In the genomic region with DNA sequence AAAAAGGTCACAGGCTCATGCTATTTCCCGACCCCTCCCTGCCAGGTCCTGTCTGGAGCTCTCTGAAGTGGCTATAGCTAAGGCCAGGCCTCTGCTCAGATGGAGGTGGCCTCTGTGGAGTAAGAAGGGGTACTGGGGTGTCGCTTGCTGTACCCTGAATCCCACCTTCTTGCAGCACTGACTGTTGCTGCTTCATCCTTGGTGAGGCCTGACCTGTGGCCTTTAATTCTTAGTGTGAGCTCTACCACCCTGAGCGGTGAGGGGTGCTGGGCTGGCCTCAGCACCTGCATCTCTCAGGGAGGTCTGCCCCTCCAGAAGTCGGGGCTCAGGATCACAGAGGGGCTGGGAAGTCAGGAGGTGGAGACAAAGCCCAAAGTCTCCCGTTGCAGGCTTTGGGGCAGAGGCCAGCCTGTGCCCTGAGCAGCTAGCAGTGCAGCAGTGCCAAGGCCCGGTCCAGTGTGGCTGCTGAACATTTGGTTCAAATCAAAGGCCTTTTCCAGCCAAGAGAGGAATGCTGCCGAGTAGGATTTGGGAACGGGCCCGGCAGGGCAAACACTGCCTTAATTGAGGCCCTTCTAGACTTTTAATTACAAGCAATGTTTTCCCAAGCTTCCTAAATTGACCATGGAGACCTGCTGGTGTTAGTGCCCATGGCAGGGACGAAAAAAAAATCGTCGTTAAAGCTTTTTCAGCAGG, we compare ENCODE assay signal across 1 cellular context.
TF ChIP-seq lines count a peak whose summit lies in the region.

No MANE protein-coding gene starts in this region.

TF ChIP-seq in HepG2, 621 proteins besides CTCF, POLR2A, EP300 and RAD21 (continued from another document and continues in another):
- TF ChIP-seq NR1H2 (CRISPR knock-in tag; IDR thresholded peaks at IDR 0.05; ENCODE audit: borderline replicate concordance, low read depth) (0 out of 2 replicates have a peak, but pooled peaks have one; percentile 77), XRCC5 (optimal IDR thresholded peaks at IDR 0.05; ENCODE audit: low read length) (no peak), WIZ (CRISPR knock-in tag; IDR thresholded peaks at IDR 0.05) (0 out of 2 replicates have a peak, but pooled peaks have one; percentile 16), KAT8 (CRISPR knock-in tag; IDR thresholded peaks at IDR 0.05) (0 out of 2 replicates have a peak, but pooled peaks have one; percentile 36), KDM5A (IDR thresholded peaks at IDR 0.05; ENCODE audit: borderline replicate concordance, low read length) (no peak), SNAI1 (CRISPR knock-in tag; IDR thresholded peaks at IDR 0.05; ENCODE audit: borderline replicate concordance) (no peak; the same call in 1 of the 2 replicates), NFE2L1 (CRISPR knock-in tag; IDR thresholded peaks at IDR 0.05; ENCODE audit: borderline replicate concordance) (no peak), KMT2A (CRISPR knock-in tag; IDR thresholded peaks at IDR 0.05) (no peak; the same call in 1 of the 2 replicates), DR1 (CRISPR knock-in tag; IDR thresholded peaks at IDR 0.05) (no peak), TEAD3 (CRISPR knock-in tag; optimal IDR thresholded peaks at IDR 0.05; ENCODE audit: borderline replicate concordance) (no peak), ZFP37 (CRISPR knock-in tag; IDR thresholded peaks at IDR 0.05; ENCODE audit: borderline replicate concordance) (0 out of 2 replicates have a peak, but pooled peaks have one; percentile 15), POLR2AphosphoS2 (IDR thresholded peaks at IDR 0.05; ENCODE audit: low read depth, low read length) (no peak), ZNF570 (CRISPR knock-in tag; IDR thresholded peaks at IDR 0.05; ENCODE audit: borderline replicate concordance) (no peak), JDP2 (CRISPR knock-in tag; IDR thresholded peaks at IDR 0.05; ENCODE audit: borderline replicate concordance) (no peak), ZFP36L2 (CRISPR knock-in tag; IDR thresholded peaks at IDR 0.05) (no peak), BRD4 (CRISPR knock-in tag; IDR thresholded peaks at IDR 0.05) (no peak), ZNF577 (CRISPR knock-in tag; IDR thresholded peaks at IDR 0.05; ENCODE audit: borderline replicate concordance, low read depth) (no peak), ASH2L (IDR thresholded peaks at IDR 0.05; ENCODE audit: insufficient read length, low read depth, low read length) (no peak), ZNF124 (CRISPR knock-in tag; IDR thresholded peaks at IDR 0.05) (no peak), EHMT2 (IDR thresholded peaks at IDR 0.05; ENCODE audit: borderline replicate concordance, low read depth, low read length) (no peak), FOXP1 (IDR thresholded peaks at IDR 0.05) (no peak), FOXP1 (CRISPR knock-in tag; IDR thresholded peaks at IDR 0.05) (no peak), MED1 (CRISPR knock-in tag; IDR thresholded peaks at IDR 0.05) (peak; percentile 15; the same call in 1 of the 2 replicates), ZNF607 (CRISPR knock-in tag; IDR thresholded peaks at IDR 0.05; ENCODE audit: borderline replicate concordance) (peak; percentile 18; the same call in 1 of the 2 replicates), GABPB1 (CRISPR knock-in tag; IDR thresholded peaks at IDR 0.05) (no peak), ZNF674 (CRISPR knock-in tag; IDR thresholded peaks at IDR 0.05; ENCODE audit: low read depth) (no peak), KLF12 (CRISPR knock-in tag; IDR thresholded peaks at IDR 0.05; ENCODE audit: borderline replicate concordance) (peak; percentile 57), ZNF143 (CRISPR knock-in tag; IDR thresholded peaks at IDR 0.05) (no peak), GFI1 (CRISPR knock-in tag; IDR thresholded peaks at IDR 0.05; ENCODE audit: borderline replicate concordance) (no peak), SIX1 (CRISPR knock-in tag; IDR thresholded peaks at IDR 0.05; ENCODE audit: borderline replicate concordance) (no peak)
- TF ChIP-seq, protein P1, sequence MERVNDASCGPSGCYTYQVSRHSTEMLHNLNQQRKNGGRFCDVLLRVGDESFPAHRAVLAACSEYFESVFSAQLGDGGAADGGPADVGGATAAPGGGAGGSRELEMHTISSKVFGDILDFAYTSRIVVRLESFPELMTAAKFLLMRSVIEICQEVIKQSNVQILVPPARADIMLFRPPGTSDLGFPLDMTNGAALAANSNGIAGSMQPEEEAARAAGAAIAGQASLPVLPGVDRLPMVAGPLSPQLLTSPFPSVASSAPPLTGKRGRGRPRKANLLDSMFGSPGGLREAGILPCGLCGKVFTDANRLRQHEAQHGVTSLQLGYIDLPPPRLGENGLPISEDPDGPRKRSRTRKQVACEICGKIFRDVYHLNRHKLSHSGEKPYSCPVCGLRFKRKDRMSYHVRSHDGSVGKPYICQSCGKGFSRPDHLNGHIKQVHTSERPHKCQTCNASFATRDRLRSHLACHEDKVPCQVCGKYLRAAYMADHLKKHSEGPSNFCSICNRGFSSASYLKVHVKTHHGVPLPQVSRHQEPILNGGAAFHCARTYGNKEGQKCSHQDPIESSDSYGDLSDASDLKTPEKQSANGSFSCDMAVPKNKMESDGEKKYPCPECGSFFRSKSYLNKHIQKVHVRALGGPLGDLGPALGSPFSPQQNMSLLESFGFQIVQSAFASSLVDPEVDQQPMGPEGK (CRISPR knock-in tag; IDR thresholded peaks at IDR 0.05): no peak
- TF ChIP-seq, protein P2, sequence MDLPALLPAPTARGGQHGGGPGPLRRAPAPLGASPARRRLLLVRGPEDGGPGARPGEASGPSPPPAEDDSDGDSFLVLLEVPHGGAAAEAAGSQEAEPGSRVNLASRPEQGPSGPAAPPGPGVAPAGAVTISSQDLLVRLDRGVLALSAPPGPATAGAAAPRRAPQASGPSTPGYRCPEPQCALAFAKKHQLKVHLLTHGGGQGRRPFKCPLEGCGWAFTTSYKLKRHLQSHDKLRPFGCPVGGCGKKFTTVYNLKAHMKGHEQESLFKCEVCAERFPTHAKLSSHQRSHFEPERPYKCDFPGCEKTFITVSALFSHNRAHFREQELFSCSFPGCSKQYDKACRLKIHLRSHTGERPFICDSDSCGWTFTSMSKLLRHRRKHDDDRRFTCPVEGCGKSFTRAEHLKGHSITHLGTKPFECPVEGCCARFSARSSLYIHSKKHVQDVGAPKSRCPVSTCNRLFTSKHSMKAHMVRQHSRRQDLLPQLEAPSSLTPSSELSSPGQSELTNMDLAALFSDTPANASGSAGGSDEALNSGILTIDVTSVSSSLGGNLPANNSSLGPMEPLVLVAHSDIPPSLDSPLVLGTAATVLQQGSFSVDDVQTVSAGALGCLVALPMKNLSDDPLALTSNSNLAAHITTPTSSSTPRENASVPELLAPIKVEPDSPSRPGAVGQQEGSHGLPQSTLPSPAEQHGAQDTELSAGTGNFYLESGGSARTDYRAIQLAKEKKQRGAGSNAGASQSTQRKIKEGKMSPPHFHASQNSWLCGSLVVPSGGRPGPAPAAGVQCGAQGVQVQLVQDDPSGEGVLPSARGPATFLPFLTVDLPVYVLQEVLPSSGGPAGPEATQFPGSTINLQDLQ (CRISPR knock-in tag; IDR thresholded peaks at IDR 0.05): 0 out of 2 replicates have a peak, but pooled peaks have one; percentile 18
- TF ChIP-seq, protein P3, sequence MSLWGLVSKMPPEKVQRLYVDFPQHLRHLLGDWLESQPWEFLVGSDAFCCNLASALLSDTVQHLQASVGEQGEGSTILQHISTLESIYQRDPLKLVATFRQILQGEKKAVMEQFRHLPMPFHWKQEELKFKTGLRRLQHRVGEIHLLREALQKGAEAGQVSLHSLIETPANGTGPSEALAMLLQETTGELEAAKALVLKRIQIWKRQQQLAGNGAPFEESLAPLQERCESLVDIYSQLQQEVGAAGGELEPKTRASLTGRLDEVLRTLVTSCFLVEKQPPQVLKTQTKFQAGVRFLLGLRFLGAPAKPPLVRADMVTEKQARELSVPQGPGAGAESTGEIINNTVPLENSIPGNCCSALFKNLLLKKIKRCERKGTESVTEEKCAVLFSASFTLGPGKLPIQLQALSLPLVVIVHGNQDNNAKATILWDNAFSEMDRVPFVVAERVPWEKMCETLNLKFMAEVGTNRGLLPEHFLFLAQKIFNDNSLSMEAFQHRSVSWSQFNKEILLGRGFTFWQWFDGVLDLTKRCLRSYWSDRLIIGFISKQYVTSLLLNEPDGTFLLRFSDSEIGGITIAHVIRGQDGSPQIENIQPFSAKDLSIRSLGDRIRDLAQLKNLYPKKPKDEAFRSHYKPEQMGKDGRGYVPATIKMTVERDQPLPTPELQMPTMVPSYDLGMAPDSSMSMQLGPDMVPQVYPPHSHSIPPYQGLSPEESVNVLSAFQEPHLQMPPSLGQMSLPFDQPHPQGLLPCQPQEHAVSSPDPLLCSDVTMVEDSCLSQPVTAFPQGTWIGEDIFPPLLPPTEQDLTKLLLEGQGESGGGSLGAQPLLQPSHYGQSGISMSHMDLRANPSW (CRISPR knock-in tag; IDR thresholded peaks at IDR 0.05; ENCODE audit: borderline replicate concordance): no peak; the same call in 1 of the 2 replicates
- TF ChIP-seq, protein P4, sequence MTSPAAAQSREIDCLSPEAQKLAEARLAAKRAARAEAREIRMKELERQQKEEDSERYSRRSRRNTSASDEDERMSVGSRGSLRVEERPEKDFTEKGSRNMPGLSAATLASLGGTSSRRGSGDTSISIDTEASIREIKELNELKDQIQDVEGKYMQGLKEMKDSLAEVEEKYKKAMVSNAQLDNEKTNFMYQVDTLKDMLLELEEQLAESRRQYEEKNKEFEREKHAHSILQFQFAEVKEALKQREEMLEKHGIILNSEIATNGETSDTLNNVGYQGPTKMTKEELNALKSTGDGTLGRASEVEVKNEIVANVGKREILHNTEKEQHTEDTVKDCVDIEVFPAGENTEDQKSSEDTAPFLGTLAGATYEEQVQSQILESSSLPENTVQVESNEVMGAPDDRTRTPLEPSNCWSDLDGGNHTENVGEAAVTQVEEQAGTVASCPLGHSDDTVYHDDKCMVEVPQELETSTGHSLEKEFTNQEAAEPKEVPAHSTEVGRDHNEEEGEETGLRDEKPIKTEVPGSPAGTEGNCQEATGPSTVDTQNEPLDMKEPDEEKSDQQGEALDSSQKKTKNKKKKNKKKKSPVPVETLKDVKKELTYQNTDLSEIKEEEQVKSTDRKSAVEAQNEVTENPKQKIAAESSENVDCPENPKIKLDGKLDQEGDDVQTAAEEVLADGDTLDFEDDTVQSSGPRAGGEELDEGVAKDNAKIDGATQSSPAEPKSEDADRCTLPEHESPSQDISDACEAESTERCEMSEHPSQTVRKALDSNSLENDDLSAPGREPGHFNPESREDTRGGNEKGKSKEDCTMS (CRISPR knock-in tag; conservative IDR thresholded peaks at IDR 0.05): no peak
- TF ChIP-seq, protein P5, sequence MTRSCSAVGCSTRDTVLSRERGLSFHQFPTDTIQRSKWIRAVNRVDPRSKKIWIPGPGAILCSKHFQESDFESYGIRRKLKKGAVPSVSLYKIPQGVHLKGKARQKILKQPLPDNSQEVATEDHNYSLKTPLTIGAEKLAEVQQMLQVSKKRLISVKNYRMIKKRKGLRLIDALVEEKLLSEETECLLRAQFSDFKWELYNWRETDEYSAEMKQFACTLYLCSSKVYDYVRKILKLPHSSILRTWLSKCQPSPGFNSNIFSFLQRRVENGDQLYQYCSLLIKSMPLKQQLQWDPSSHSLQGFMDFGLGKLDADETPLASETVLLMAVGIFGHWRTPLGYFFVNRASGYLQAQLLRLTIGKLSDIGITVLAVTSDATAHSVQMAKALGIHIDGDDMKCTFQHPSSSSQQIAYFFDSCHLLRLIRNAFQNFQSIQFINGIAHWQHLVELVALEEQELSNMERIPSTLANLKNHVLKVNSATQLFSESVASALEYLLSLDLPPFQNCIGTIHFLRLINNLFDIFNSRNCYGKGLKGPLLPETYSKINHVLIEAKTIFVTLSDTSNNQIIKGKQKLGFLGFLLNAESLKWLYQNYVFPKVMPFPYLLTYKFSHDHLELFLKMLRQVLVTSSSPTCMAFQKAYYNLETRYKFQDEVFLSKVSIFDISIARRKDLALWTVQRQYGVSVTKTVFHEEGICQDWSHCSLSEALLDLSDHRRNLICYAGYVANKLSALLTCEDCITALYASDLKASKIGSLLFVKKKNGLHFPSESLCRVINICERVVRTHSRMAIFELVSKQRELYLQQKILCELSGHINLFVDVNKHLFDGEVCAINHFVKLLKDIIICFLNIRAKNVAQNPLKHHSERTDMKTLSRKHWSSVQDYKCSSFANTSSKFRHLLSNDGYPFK (CRISPR knock-in tag; IDR thresholded peaks at IDR 0.05; ENCODE audit: borderline replicate concordance): no peak
- TF ChIP-seq, protein P6, sequence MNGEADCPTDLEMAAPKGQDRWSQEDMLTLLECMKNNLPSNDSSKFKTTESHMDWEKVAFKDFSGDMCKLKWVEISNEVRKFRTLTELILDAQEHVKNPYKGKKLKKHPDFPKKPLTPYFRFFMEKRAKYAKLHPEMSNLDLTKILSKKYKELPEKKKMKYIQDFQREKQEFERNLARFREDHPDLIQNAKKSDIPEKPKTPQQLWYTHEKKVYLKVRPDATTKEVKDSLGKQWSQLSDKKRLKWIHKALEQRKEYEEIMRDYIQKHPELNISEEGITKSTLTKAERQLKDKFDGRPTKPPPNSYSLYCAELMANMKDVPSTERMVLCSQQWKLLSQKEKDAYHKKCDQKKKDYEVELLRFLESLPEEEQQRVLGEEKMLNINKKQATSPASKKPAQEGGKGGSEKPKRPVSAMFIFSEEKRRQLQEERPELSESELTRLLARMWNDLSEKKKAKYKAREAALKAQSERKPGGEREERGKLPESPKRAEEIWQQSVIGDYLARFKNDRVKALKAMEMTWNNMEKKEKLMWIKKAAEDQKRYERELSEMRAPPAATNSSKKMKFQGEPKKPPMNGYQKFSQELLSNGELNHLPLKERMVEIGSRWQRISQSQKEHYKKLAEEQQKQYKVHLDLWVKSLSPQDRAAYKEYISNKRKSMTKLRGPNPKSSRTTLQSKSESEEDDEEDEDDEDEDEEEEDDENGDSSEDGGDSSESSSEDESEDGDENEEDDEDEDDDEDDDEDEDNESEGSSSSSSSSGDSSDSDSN (CRISPR knock-in tag; IDR thresholded peaks at IDR 0.05): no peak; the same call in 1 of the 2 replicates
- TF ChIP-seq, protein P7, sequence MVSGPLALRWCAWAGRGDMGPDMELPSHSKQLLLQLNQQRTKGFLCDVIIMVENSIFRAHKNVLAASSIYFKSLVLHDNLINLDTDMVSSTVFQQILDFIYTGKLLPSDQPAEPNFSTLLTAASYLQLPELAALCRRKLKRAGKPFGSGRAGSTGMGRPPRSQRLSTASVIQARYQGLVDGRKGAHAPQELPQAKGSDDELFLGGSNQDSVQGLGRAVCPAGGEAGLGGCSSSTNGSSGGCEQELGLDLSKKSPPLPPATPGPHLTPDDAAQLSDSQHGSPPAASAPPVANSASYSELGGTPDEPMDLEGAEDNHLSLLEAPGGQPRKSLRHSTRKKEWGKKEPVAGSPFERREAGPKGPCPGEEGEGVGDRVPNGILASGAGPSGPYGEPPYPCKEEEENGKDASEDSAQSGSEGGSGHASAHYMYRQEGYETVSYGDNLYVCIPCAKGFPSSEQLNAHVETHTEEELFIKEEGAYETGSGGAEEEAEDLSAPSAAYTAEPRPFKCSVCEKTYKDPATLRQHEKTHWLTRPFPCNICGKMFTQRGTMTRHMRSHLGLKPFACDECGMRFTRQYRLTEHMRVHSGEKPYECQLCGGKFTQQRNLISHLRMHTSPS (CRISPR knock-in tag; IDR thresholded peaks at IDR 0.05; ENCODE audit: low read depth): peak; percentile 72; the same call in 1 of the 2 replicates
- TF ChIP-seq, protein P8, sequence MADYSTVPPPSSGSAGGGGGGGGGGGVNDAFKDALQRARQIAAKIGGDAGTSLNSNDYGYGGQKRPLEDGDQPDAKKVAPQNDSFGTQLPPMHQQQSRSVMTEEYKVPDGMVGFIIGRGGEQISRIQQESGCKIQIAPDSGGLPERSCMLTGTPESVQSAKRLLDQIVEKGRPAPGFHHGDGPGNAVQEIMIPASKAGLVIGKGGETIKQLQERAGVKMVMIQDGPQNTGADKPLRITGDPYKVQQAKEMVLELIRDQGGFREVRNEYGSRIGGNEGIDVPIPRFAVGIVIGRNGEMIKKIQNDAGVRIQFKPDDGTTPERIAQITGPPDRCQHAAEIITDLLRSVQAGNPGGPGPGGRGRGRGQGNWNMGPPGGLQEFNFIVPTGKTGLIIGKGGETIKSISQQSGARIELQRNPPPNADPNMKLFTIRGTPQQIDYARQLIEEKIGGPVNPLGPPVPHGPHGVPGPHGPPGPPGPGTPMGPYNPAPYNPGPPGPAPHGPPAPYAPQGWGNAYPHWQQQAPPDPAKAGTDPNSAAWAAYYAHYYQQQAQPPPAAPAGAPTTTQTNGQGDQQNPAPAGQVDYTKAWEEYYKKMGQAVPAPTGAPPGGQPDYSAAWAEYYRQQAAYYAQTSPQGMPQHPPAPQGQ (CRISPR knock-in tag; IDR thresholded peaks at IDR 0.05; ENCODE audit: borderline replicate concordance): no peak
